Comparison of ENCODE assay signal across 1 cellular context in the genomic region with DNA sequence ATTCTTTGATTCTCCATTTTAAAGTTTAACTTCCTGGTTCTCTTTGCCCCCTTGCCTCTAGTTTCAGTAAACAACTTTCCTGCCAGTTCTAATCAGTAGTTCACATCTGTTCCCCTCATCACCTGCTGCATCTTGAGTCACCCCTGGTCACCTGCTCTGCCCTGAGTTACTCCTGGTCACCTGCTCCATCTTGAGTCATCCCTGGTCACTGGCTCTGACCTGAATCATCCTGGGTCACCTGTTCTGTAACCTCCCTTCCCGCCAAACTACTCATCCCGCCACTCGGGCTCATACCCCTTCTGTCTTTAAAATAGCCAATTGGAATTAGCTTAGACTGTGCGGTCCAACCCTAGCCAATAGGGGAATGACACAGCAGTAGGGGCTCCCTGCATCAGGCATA.
TF ChIP-seq lines count a peak whose summit lies in the region.

No MANE protein-coding gene starts in this region.

TF ChIP-seq in H1, 55 proteins besides CTCF, POLR2A, EP300 and RAD21:
- TF ChIP-seq, protein P1, sequence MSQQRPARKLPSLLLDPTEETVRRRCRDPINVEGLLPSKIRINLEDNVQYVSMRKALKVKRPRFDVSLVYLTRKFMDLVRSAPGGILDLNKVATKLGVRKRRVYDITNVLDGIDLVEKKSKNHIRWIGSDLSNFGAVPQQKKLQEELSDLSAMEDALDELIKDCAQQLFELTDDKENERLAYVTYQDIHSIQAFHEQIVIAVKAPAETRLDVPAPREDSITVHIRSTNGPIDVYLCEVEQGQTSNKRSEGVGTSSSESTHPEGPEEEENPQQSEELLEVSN (IDR thresholded peaks at IDR 0.05), result 0 out of 2 replicates have a peak, but pooled peaks have one; percentile 21
